In the genomic region with DNA sequence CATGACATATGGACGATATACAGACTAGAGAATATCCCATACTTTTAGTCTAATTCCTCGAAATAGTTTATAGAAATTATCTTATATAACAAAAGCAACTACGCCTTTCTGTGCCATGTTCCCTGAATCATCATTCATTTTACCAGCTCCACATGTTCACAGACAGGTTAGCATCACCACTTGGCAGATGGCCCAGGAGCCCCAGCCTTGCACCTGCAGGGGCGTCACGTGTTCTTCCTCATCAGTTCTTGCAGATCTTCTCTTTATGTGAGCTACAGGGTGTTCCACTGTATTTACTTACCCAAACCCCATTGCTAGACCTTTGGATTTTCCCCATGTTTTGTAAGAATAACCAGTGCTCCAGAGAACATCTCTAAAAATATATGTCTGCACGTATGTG, we compare ENCODE assay signal across 1 cellular context.
TF ChIP-seq lines count a peak whose summit lies in the region.

No MANE protein-coding gene starts in this region.

TF ChIP-seq in Ishikawa, 13 proteins besides CTCF, POLR2A, EP300 and RAD21 (continued from another document):
- TF ChIP-seq NFIC (IDR thresholded peaks at IDR 0.05) (no peak), YY1 (IDR thresholded peaks at IDR 0.05; ENCODE audit: low read depth) (no peak)
TF ChIP-seq in Ishikawa: peak in this region for 1.
